16 cellular contexts compared by ENCODE assay signal in genomic region chr2:159071190-159071915, GRCh38.
DNase-seq lines count a peak whose midpoint lies in the region; ATAC-seq and TF ChIP-seq lines count a peak whose summit lies in the region.
"Had no signal": no experiment of that assay in that cellular context is flagged by ENCODE, and none has a peak within 500 bp of the region (broad histone marks: within the 10 kb centered on the region; RNA-seq: fewer than 3 reads in every experiment).

No MANE protein-coding gene starts in this region.

- CTCF ChIA-PET in activated CD8-positive, alpha-beta memory T cell treated with anti-CD3 and anti-CD28 coated beads, Interleukin-2, amount 10 ng/mL, durations not matched to agents 7 days and 5 days (lab: Charles Lee): no interaction called here

- no peak overlapping the region for H3K9ac ChIP-seq in fibroblast of lung (ENCODE audit: insufficient read depth, low read length)

- peak overlapping the region; percentile 51 for H3K27ac ChIP-seq in fibroblast of lung (ENCODE audit: insufficient read depth, low read length)
- H3K27ac ChIP-seq: right lobe of liver, vagina, VCaP had no signal

- H3K4me1 Mint-ChIP-seq in progenitor cell of endocrine pancreas (ENCODE audit: low read depth): peaks cover 2% of the 10 kb centered on the region
- no peaks in the 10 kb centered on the region for H3K4me1 Mint-ChIP-seq in activated CD8-positive, alpha-beta memory T cell treated with anti-CD3 and anti-CD28 coated beads, Interleukin-2, amount 10 ng/mL, durations not matched to agents 7 days and 5 days

- no peak overlapping the region for H3K4me3 Mint-ChIP-seq in progenitor cell of endocrine pancreas (ENCODE audit: low read depth)
- H3K4me3 Mint-ChIP-seq in activated CD8-positive, alpha-beta memory T cell treated with anti-CD3 and anti-CD28 coated beads, Interleukin-2, amount 10 ng/mL, durations not matched to agents 7 days and 5 days: no peak overlapping the region
- H3K4me3 Mint-ChIP-seq: natural killer cell treated with Interleukin-12 subunit alpha and Interleukin-12 subunit beta and Interleukin-15 and Interleukin-18, amount 100 ng/mL, for 72 hours had no signal

- no peaks in the 10 kb centered on the region for H3K27me3 Mint-ChIP-seq in progenitor cell of endocrine pancreas
- peaks cover 2% of the 10 kb centered on the region for H3K27me3 Mint-ChIP-seq in activated CD8-positive, alpha-beta memory T cell treated with anti-CD3 and anti-CD28 coated beads, Interleukin-2, amount 10 ng/mL, durations not matched to agents 7 days and 5 days
- H3K27me3 Mint-ChIP-seq: natural killer cell treated with Interleukin-12 subunit alpha and Interleukin-12 subunit beta and Interleukin-15 and Interleukin-18, amount 100 ng/mL, for 72 hours had no signal

- ATAC-seq in activated CD8-positive, alpha-beta memory T cell treated with anti-CD3 and anti-CD28 coated beads, Interleukin-2, amount 10 ng/mL, durations not matched to agents 7 days and 5 days: no peak
- ATAC-seq: natural killer cell treated with Interleukin-12 subunit alpha and Interleukin-12 subunit beta and Interleukin-15 and Interleukin-18, amount 100 ng/mL, for 72 hours; right lobe of liver had no signal

- DNase-seq in AG20443 (ENCODE audit: low spot score) (peak; percentile 64), SK-MEL-5 (ENCODE audit: low read depth, low spot score) (peak; percentile 89), fibroblast of lung (ENCODE audit: low read depth in 2 of 2) (peak in 1 of 2 donors; percentile 87), progenitor cell of endocrine pancreas (ENCODE audit: low spot score, unreplicated experiment) (no peak), NCI-H774 (lab: John Stamatoyannopoulos, UW) (no peak), cerebellum (ENCODE audit: low spot score) (no peak), OCI-M1 (lab: John Stamatoyannopoulos, UW) (no peak)
- no peak for DNase-seq in activated CD8-positive, alpha-beta memory T cell treated with anti-CD3 and anti-CD28 coated beads, Interleukin-2, amount 10 ng/mL, durations not matched to agents 7 days and 5 days
- DNase-seq: activated CD8-positive, alpha-beta memory T cell treated with anti-CD3 and anti-CD28 coated beads for 24 hours; activated effector memory CD4-positive, alpha-beta T cell treated with Interleukin-2 at 50 U/mL for 16 hours; NCI-H1048; right lobe of liver; stimulated activated CD4-positive, alpha-beta T cell treated with anti-CD3 and anti-CD28 coated beads, Interleukin-4, amount 100 ng/mL, for 1 hour had no signal

- no peak overlapping the region for H3K4me2 ChIP-seq in fibroblast of lung (ENCODE audit: extremely low read depth, insufficient read depth, low read length)

- H3K27me3 ChIP-seq in fibroblast of lung (ENCODE audit: control insufficient read depth, insufficient read depth, low read length): no peaks in the 10 kb centered on the region
- H3K27me3 ChIP-seq: right lobe of liver, vagina had no signal

- peaks cover 5% of the 10 kb centered on the region for H3K36me3 Mint-ChIP-seq in progenitor cell of endocrine pancreas (ENCODE audit: insufficient read depth)
- H3K36me3 Mint-ChIP-seq in activated CD8-positive, alpha-beta memory T cell treated with anti-CD3 and anti-CD28 coated beads, Interleukin-2, amount 10 ng/mL, durations not matched to agents 7 days and 5 days: no peaks in the 10 kb centered on the region
- H3K36me3 Mint-ChIP-seq: natural killer cell treated with Interleukin-12 subunit alpha and Interleukin-12 subunit beta and Interleukin-15 and Interleukin-18, amount 100 ng/mL, for 72 hours had no signal

- no peaks in the 10 kb centered on the region for H3K36me3 ChIP-seq in fibroblast of lung (ENCODE audit: control insufficient read depth, insufficient read depth, low read length)
- H3K36me3 ChIP-seq: right lobe of liver, vagina had no signal

- H2AFZ ChIP-seq in fibroblast of lung (ENCODE audit: low read length): no peak overlapping the region

- no peaks in the 10 kb centered on the region for H3K9me3 ChIP-seq in fibroblast of lung (ENCODE audit: control insufficient read depth, insufficient read depth, low read depth, low read length)
- H3K9me3 ChIP-seq: right lobe of liver, vagina had no signal

- peaks cover 26% of the 10 kb centered on the region for H3K4me1 ChIP-seq in fibroblast of lung (ENCODE audit: control insufficient read depth, extremely low read depth, insufficient read depth, low read length)
- H3K4me1 ChIP-seq: right lobe of liver had no signal

- H4K20me1 ChIP-seq in fibroblast of lung (ENCODE audit: control insufficient read depth, extremely low read depth, insufficient read depth, low read length): no peaks in the 10 kb centered on the region

- TF ChIP-seq CTCF in fibroblast of lung (conservative IDR thresholded peaks at IDR 0.05 in 1 of 2, IDR thresholded peaks at IDR 0.05 in 1 of 2; ENCODE audit: low read depth in 1 of 2, low read length in 2 of 2) (no peak), progenitor cell of endocrine pancreas (IDR thresholded peaks at IDR 0.05; ENCODE audit: unreplicated experiment) (peak; percentile 14)

- in situ Hi-C loops in SK-MEL-5 (cut with HindIII; ENCODE audit: low pct_unique_long_range_greater_than_20kb, low sequenced_read_pairs): no loop called here

- no peaks in the 10 kb centered on the region for H3K9me3 Mint-ChIP-seq in progenitor cell of endocrine pancreas (ENCODE audit: low read depth)
- H3K9me3 Mint-ChIP-seq in activated CD8-positive, alpha-beta memory T cell treated with anti-CD3 and anti-CD28 coated beads, Interleukin-2, amount 10 ng/mL, durations not matched to agents 7 days and 5 days (ENCODE audit: low read depth): no peaks in the 10 kb centered on the region
- H3K9me3 Mint-ChIP-seq: natural killer cell treated with Interleukin-12 subunit alpha and Interleukin-12 subunit beta and Interleukin-15 and Interleukin-18, amount 100 ng/mL, for 72 hours had no signal

- peak overlapping the region; percentile 31 for H3K27ac Mint-ChIP-seq in progenitor cell of endocrine pancreas
- no peak overlapping the region for H3K27ac Mint-ChIP-seq in activated CD8-positive, alpha-beta memory T cell treated with anti-CD3 and anti-CD28 coated beads, Interleukin-2, amount 10 ng/mL, durations not matched to agents 7 days and 5 days
- H3K27ac Mint-ChIP-seq: natural killer cell treated with Interleukin-12 subunit alpha and Interleukin-12 subunit beta and Interleukin-15 and Interleukin-18, amount 100 ng/mL, for 72 hours had no signal

- H3K79me2 ChIP-seq in fibroblast of lung (ENCODE audit: control insufficient read depth, insufficient read depth, low read length): peaks cover 6% of the 10 kb centered on the region

- H3K4me3 ChIP-seq in fibroblast of lung (replicated peaks in 1 of 4; ENCODE audit: control extremely low read depth in 1 of 4, insufficient read depth in 1 of 4, low read depth in 3 of 4, low read length in 4 of 4): no peak overlapping the region
- H3K4me3 ChIP-seq: right lobe of liver, vagina had no signal

Comparison
In these comparisons a context has a peak if more than half of its experiments do, and no peak if none do; other contexts are left out.
1. DNase-seq: peak in AG20443 (single experiment) and SK-MEL-5 (single experiment); none in progenitor cell of endocrine pancreas (single experiment), NCI-H774 (single experiment), cerebellum (single experiment), OCI-M1 (single experiment) and activated CD8-positive, alpha-beta memory T cell treated with anti-CD3 and anti-CD28 coated beads, Interleukin-2, amount 10 ng/mL, durations not matched to agents 7 days and 5 days (single experiment).